ENCODE assay signal across 16 cellular contexts in the genomic region with DNA sequence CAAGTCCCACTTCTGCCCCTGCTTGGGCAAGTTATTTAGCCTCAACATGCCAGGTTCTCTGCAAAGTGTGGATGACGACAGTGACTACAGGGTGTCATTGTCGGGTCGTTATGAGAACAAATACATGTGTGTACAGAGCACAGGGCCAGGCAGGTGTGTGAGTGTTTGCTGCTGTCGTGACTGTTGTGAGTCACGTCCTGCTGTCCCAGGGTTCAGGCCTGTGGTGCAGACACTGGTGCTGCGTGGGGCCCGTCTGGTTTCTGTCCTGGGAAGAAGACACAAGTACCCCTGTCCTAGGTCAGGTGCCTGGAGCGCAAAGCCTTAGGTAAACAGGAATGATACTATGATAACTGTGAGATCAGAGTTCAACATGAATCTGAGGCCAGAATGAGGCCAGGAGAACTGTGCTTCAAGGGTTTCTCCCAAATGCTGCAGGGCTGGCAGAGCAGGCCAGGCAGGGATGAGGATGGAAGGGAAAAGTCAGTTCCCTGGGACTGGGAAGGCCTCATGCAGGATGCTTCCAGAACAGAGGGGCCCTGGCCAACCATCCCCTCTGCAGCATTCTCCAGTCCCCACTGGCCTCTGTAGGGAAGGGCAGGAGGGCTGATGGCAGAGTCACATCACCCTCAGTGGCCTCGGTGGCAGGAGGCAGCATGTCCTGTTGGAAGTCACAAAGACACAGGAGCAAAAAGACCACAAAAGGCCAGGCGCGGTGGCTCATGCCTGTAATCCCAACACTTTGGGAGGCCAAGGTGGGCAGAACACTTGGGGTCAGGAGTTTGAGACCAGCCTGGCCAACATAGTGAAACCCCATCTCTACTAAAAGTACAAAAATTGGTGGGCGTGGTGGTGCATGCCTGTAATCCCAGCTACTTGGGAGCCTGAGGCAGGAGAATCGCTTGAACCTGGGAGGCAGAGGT. TPM values are rescaled to one million over a fixed set of nuclear protein-coding genes. Genes with fewer than 3 reads are reported as not detected.
DNase-seq lines count a peak whose midpoint lies in the region; ATAC-seq and TF ChIP-seq lines count a peak whose summit lies in the region.
"Had no signal": no experiment of that assay in that cellular context is flagged by ENCODE, and none has a peak within 500 bp of the region (broad histone marks: within the 10 kb centered on the region; RNA-seq: fewer than 3 reads in every experiment).

No MANE protein-coding gene starts in this region.

- no peak overlapping the region for H3K4me3 Mint-ChIP-seq in T-helper 17 cell
- H3K4me3 Mint-ChIP-seq in CD14-positive monocyte: no peak overlapping the region
- H3K4me3 Mint-ChIP-seq: activated CD4-positive, alpha-beta memory T cell treated with anti-CD3 and anti-CD28 coated beads, Interleukin-2, amount 10 ng/mL, durations not matched to agents 7 days and 5 days; dendritic cell treated with granulocyte-macrophage colony-stimulating factor and Interleukin-4, amounts not matched to agents 40 ng/mL and 50 ng/mL, for 4 days had no signal

- TF ChIP-seq POLR2A in transverse colon (IDR thresholded peaks at IDR 0.05): no peak

- H3K27ac ChIP-seq in VCaP: peak overlapping the region; percentile 52
- peak overlapping the region in 2 of 4 donors; percentile 22 to 57 for H3K27ac ChIP-seq in transverse colon
- H3K27ac ChIP-seq in SJCRH30: no peak overlapping the region
- H3K27ac ChIP-seq: stomach had no signal

- no peaks in the 10 kb centered on the region for H3K9me3 Mint-ChIP-seq in activated naive CD4-positive, alpha-beta T cell treated with anti-CD3 and anti-CD28 coated beads, Interleukin-2, amount 50 U/mL, for 72 hours
- no peaks in the 10 kb centered on the region for H3K9me3 Mint-ChIP-seq in CD14-positive monocyte
- H3K9me3 Mint-ChIP-seq: activated CD4-positive, alpha-beta memory T cell treated with anti-CD3 and anti-CD28 coated beads, Interleukin-2, amount 10 ng/mL, durations not matched to agents 7 days and 5 days; dendritic cell treated with granulocyte-macrophage colony-stimulating factor and Interleukin-4, amounts not matched to agents 40 ng/mL and 50 ng/mL, for 4 days had no signal

- H3K4me1 ChIP-seq in transverse colon (peaks cover 0 to 14% (median 4%) of the 10 kb centered on the region in 4 donors), SJCRH30 (no peaks in the 10 kb centered on the region)

- WGBS in transverse colon (ENCODE audit: low coverage in 1 of 2), 2 donors: 71% methylated on average over 13 of the region's 13 CpGs; no CpG with 5 or more reads in 1 of the 2 donors

- intact Hi-C loops in transverse colon (cut with DNase I; ENCODE audit: low total_unique reads): loop anchor here (5.0 kb wide), 1 partner anchor 84 kb away; no protein-coding TSS in a partner anchor
- intact Hi-C loops in CD14-positive monocyte (cut with micrococcal nuclease): loop anchor here in 1 of 2 donors (5.0 kb wide), 1 partner anchor 379 kb away; no protein-coding TSS in a partner anchor

- no peaks in the 10 kb centered on the region for H3K27me3 Mint-ChIP-seq in T-helper 17 cell
- H3K27me3 Mint-ChIP-seq in CD14-positive monocyte (ENCODE audit: low read depth in 3 of 3): peaks cover 0 to 3% (median 0%) of the 10 kb centered on the region in 3 donors
- H3K27me3 Mint-ChIP-seq: activated CD4-positive, alpha-beta memory T cell treated with anti-CD3 and anti-CD28 coated beads, Interleukin-2, amount 10 ng/mL, durations not matched to agents 7 days and 5 days had no signal

- H3K4me3 ChIP-seq in transverse colon (no peak overlapping the region), SJCRH30 (no peak overlapping the region)
- H3K4me3 ChIP-seq: skin epidermis, stomach had no signal

- H3K9me3 ChIP-seq in transverse colon (no peaks in the 10 kb centered on the region), T-helper 17 cell (ENCODE audit: control insufficient read depth, low read length, poor library complexity, severe bottlenecking) (no peaks in the 10 kb centered on the region), SJCRH30 (replicated peaks) (no peaks in the 10 kb centered on the region)
- H3K9me3 ChIP-seq: stomach had no signal

- TF ChIP-seq CTCF in VCaP (conservative IDR thresholded peaks at IDR 0.05) (no peak), transverse colon (IDR thresholded peaks at IDR 0.05) (no peak), CD14-positive monocyte (IDR thresholded peaks at IDR 0.05) (no peak)

- peak overlapping the region in 1 of 2 donors; percentile 77 for H3K27ac Mint-ChIP-seq in activated naive CD4-positive, alpha-beta T cell treated with anti-CD3 and anti-CD28 coated beads, Interleukin-2, amount 50 U/mL, for 72 hours
- H3K27ac Mint-ChIP-seq in T-helper 17 cell: no peak overlapping the region
- H3K27ac Mint-ChIP-seq in CD14-positive monocyte: no peak overlapping the region
- H3K27ac Mint-ChIP-seq: activated CD4-positive, alpha-beta memory T cell treated with anti-CD3 and anti-CD28 coated beads, Interleukin-2, amount 10 ng/mL, durations not matched to agents 7 days and 5 days; dendritic cell treated with granulocyte-macrophage colony-stimulating factor and Interleukin-4, amounts not matched to agents 40 ng/mL and 50 ng/mL, for 4 days had no signal

- no peaks in the 10 kb centered on the region for H3K36me3 Mint-ChIP-seq in activated naive CD4-positive, alpha-beta T cell treated with anti-CD3 and anti-CD28 coated beads, Interleukin-2, amount 50 U/mL, for 72 hours
- H3K36me3 Mint-ChIP-seq in T-helper 17 cell (ENCODE audit: low read depth) (no peaks in the 10 kb centered on the region), CD14-positive monocyte (peaks cover 2 to 17% of the 10 kb centered on the region in 2 donors)

- peak; percentile 43 to 65 for ATAC-seq in activated naive CD4-positive, alpha-beta T cell treated with anti-CD3 and anti-CD28 coated beads, Interleukin-2, amount 50 U/mL, for 72 hours
- ATAC-seq in T-helper 17 cell: no peak

- H3K36me3 ChIP-seq in transverse colon (no peaks in the 10 kb centered on the region), SJCRH30 (no peaks in the 10 kb centered on the region)

- no peak for TF ChIP-seq EP300 in transverse colon (IDR thresholded peaks at IDR 0.05; ENCODE audit: low read depth)

- DNase-seq in activated naive CD4-positive, alpha-beta T cell treated with anti-CD3 and anti-CD28 coated beads, Interleukin-2, amount 50 U/mL, for 72 hours (ENCODE audit: low spot score in 2 of 2): peak in 1 of 2 donors; percentile 27
- no peak for DNase-seq in activated naive CD4-positive, alpha-beta T cell treated with Interleukin-2 at 50 U/mL for 16 hours
- DNase-seq in kidney tubule cell (ENCODE audit: low spot score) (peak; percentile 55), transverse colon (peak; percentile 26), T-helper 17 cell (no peak), CD14-positive monocyte (ENCODE audit: low spot score) (no peak), SJCRH30 (no peak)
- DNase-seq: activated CD4-positive, alpha-beta memory T cell treated with anti-CD3 and anti-CD28 coated beads, Interleukin-2, amount 10 ng/mL, durations not matched to agents 7 days and 5 days; anterior cingulate cortex; NCI-H1105 treated with DMSO at 0.1 percent for 48 hours; NCI-H524; occipital lobe; stomach had no signal

- H3K4me1 Mint-ChIP-seq in T-helper 17 cell: peaks cover 10% of the 10 kb centered on the region
- peaks cover 9% of the 10 kb centered on the region for H3K4me1 Mint-ChIP-seq in CD14-positive monocyte

- H3K27me3 ChIP-seq in transverse colon (no peaks in the 10 kb centered on the region), SJCRH30 (peaks cover 16% of the 10 kb centered on the region)
- H3K27me3 ChIP-seq: stomach had no signal

- in situ Hi-C loops in transverse colon (cut with MboI; ENCODE audit: low pct_ligation_motif_present in 1 of 4, low pct_unique_long_range_greater_than_20kb in 1 of 4, low sequenced_read_pairs in 3 of 4): loop anchor here in 2 of 4 donors (5.0 to 25.0 kb wide), 3 partner anchors 79 to 374 kb away; no protein-coding TSS in a partner anchor

RNA-seq across cellular contexts. Expression of a gene that starts 15.7 kb away (rescaled TPM):
- total RNA-seq in activated naive CD4-positive, alpha-beta T cell treated with anti-CD3 and anti-CD28 coated beads, Interleukin-2, amount 50 U/mL, for 72 hours: 1 to 10 TPM; 4.5 to 9.1 TPM
- total RNA-seq in transverse colon (10 to 100 TPM in 2 of 4 donors, 1 to 10 TPM in 2; 6.4 to 14.3 (median 9.8) TPM), T-helper 17 cell (1 to 10 TPM; 4.4 to 5.6 TPM)
- polyA plus RNA-seq in CD14-positive monocyte: 1 to 10 TPM in 1 of 2 donors, under 1 TPM in 1; 0.56 to 1.1 TPM
- total RNA-seq in SJCRH30 (2014; rRNA removed; shearing (Covaris generic)): not detected in 2 replicates

RNA-seq across cellular contexts. Expression of a gene that starts 43.8 kb away (rescaled TPM):
- not detected for total RNA-seq in activated naive CD4-positive, alpha-beta T cell treated with anti-CD3 and anti-CD28 coated beads, Interleukin-2, amount 50 U/mL, for 72 hours
- total RNA-seq in transverse colon (10 to 100 TPM in 2 of 4 donors, 1 to 10 TPM in 2; 5.9 to 21.3 (median 13.3) TPM), T-helper 17 cell (under 1 TPM in 1 of 2 donors, not detected in 1; 0.85 TPM)
- 1 to 10 TPM in 1 of 2 donors, under 1 TPM in 1; 0.75 to 1.3 TPM for polyA plus RNA-seq in CD14-positive monocyte
- not detected in 2 replicates for total RNA-seq in SJCRH30 (2014; rRNA removed; shearing (Covaris generic))

Comparison
In these comparisons a context has a peak if more than half of its experiments do, and no peak if none do; other contexts are left out.
1. DNase-seq: peak in kidney tubule cell (single experiment) and transverse colon (single experiment); none in activated naive CD4-positive, alpha-beta T cell treated with Interleukin-2 at 50 U/mL for 16 hours (single experiment), T-helper 17 cell (0 of 3), CD14-positive monocyte (single experiment) and SJCRH30 (0 of 2).